ENCODE assay signal across 1 cellular context in the genomic region with DNA sequence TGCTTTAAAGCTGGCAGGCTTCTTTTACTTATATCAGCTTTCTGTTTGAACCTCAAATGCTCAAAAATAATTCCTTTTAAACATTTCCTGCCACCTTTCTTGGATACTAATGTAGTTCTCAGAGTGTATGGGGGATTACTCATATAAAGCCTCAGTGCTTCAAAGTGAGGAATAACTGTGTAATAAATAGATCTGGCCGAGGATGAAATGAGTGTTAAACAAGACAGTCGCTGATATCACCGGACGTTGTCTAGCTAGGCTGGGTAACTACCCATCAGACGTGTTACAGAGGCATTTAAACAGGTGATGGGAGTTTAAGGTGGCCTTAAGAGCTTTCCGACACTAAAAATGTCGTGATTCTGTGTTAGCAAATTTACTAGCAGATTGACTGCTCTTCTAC.
TF ChIP-seq lines count a peak whose summit lies in the region.

No MANE protein-coding gene starts in this region.

TF ChIP-seq in GM23338, 12 proteins besides CTCF, POLR2A, EP300 and RAD21 (continued from another document):
- TF ChIP-seq, protein P1, sequence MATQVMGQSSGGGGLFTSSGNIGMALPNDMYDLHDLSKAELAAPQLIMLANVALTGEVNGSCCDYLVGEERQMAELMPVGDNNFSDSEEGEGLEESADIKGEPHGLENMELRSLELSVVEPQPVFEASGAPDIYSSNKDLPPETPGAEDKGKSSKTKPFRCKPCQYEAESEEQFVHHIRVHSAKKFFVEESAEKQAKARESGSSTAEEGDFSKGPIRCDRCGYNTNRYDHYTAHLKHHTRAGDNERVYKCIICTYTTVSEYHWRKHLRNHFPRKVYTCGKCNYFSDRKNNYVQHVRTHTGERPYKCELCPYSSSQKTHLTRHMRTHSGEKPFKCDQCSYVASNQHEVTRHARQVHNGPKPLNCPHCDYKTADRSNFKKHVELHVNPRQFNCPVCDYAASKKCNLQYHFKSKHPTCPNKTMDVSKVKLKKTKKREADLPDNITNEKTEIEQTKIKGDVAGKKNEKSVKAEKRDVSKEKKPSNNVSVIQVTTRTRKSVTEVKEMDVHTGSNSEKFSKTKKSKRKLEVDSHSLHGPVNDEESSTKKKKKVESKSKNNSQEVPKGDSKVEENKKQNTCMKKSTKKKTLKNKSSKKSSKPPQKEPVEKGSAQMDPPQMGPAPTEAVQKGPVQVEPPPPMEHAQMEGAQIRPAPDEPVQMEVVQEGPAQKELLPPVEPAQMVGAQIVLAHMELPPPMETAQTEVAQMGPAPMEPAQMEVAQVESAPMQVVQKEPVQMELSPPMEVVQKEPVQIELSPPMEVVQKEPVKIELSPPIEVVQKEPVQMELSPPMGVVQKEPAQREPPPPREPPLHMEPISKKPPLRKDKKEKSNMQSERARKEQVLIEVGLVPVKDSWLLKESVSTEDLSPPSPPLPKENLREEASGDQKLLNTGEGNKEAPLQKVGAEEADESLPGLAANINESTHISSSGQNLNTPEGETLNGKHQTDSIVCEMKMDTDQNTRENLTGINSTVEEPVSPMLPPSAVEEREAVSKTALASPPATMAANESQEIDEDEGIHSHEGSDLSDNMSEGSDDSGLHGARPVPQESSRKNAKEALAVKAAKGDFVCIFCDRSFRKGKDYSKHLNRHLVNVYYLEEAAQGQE (IDR thresholded peaks at IDR 0.05; ENCODE audit: unreplicated experiment): no peak
- TF ChIP-seq, protein P2, sequence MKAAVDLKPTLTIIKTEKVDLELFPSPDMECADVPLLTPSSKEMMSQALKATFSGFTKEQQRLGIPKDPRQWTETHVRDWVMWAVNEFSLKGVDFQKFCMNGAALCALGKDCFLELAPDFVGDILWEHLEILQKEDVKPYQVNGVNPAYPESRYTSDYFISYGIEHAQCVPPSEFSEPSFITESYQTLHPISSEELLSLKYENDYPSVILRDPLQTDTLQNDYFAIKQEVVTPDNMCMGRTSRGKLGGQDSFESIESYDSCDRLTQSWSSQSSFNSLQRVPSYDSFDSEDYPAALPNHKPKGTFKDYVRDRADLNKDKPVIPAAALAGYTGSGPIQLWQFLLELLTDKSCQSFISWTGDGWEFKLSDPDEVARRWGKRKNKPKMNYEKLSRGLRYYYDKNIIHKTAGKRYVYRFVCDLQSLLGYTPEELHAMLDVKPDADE (IDR thresholded peaks at IDR 0.05): no peak
- TF ChIP-seq EZH2 (IDR thresholded peaks at IDR 0.05; ENCODE audit: low read depth, unreplicated experiment): no peak
